Comparison of ENCODE assay signal across 33 cellular contexts in genomic region chr17:9598661-9599060, GRCh38. TPM values are rescaled to one million over a fixed set of nuclear protein-coding genes. Genes with fewer than 3 reads are reported as not detected.
"Had no signal": no experiment of that assay in that cellular context is flagged by ENCODE, and none has a peak within 500 bp of the region (broad histone marks: within the 10 kb centered on the region; RNA-seq: fewer than 3 reads in every experiment).

No MANE protein-coding gene starts in this region.

- DNase-seq: activated B cell treated with CpG ODN at 0.5 μM for 24 hours; activated CD4-positive, alpha-beta T cell treated with anti-CD3 and anti-CD28 coated beads for 48 hours; activated CD4-positive, alpha-beta T cell treated with anti-CD3 and anti-CD28 coated beads, Interleukin-2, amount 50 U/mL, for 1 hour; activated CD4-positive, alpha-beta T cell treated with anti-CD3 and anti-CD28 coated beads, Interleukin-2, amount 50 U/mL, for 48 hours; activated CD8-positive, alpha-beta memory T cell treated with anti-CD3 and anti-CD28 coated beads for 24 hours; activated CD8-positive, alpha-beta T cell treated with anti-CD3 and anti-CD28 coated beads for 36 hours; activated effector memory CD4-positive, alpha-beta T cell treated with Interleukin-2 at 50 U/mL for 16 hours; activated gamma-delta T cell treated with Interleukin-2 at 50 U/mL for 16 hours; activated naive CD4-positive, alpha-beta T cell treated with anti-CD3 and anti-CD28 coated beads, Interleukin-2, amount 50 U/mL, for 16 hours; activated naive CD4-positive, alpha-beta T cell treated with Interleukin-2 at 50 U/mL for 16 hours; activated T-cell treated with anti-CD3 and anti-CD28 coated beads, Interleukin-2, amount 50 U/mL, for 4 hours; amniotic stem cell; anterior cingulate cortex; brain microvascular endothelial cell; central memory CD4-positive, alpha-beta T cell; cerebellar nuclear complex; colonic mucosa; effector CD8-positive, alpha-beta T cell; esophagus squamous epithelium; head of caudate nucleus; T-helper 1 cell; T-helper 17 cell; T1000; WERI-Rb-1 had no signal

- H3K4me1 ChIP-seq: colonic mucosa, esophagus squamous epithelium had no signal

- H3K27ac ChIP-seq: brain microvascular endothelial cell, cardiac muscle cell, colonic mucosa, esophagus squamous epithelium, WERI-Rb-1 had no signal

- H3K4me3 ChIP-seq: cardiac muscle cell, colonic mucosa, esophagus squamous epithelium had no signal

- H3K36me3 ChIP-seq: brain microvascular endothelial cell, cardiac muscle cell, colonic mucosa, esophagus squamous epithelium, WERI-Rb-1 had no signal

- ATAC-seq: activated CD4-positive, CD25-positive, alpha-beta regulatory T cell treated with anti-CD3 and anti-CD28 coated beads, Interleukin-2, amount 50 U/mL, for 24 hours; activated CD8-positive, alpha-beta T cell treated with anti-CD3 and anti-CD28 coated beads for 36 hours; activated T-cell treated with anti-CD3 and anti-CD28 coated beads, Interleukin-2, amount 50 U/mL, for 4 hours; activated T-helper 17 cell treated with anti-CD3 and anti-CD28 coated beads, Interleukin-2, amount 50 U/mL, for 72 hours; T-helper 17 cell had no signal

- H3K27me3 ChIP-seq: brain microvascular endothelial cell, colonic mucosa, esophagus squamous epithelium had no signal

- H3K9me3 ChIP-seq: colonic mucosa, esophagus squamous epithelium had no signal

RNA-seq across cellular contexts. Expression of gene CFAP52, which starts 22.2 kb away (rescaled TPM):
- total RNA-seq: activated B cell treated with CpG ODN at 0.5 μM for 24 hours; activated CD8-positive, alpha-beta T cell treated with anti-CD3 and anti-CD28 coated beads for 36 hours; activated T-cell treated with anti-CD3 and anti-CD28 coated beads, Interleukin-2, amount 50 U/mL, for 4 hours; activated T-helper 17 cell treated with anti-CD3 and anti-CD28 coated beads, Interleukin-2, amount 50 U/mL, for 72 hours; astrocyte; cardiac muscle cell; colonic mucosa; dermis microvascular lymphatic vessel endothelial cell; endothelial cell of umbilical vein; epithelial cell of proximal tubule; esophagus squamous epithelium; T-helper 17 cell had no signal
- polyA plus RNA-seq: endothelial cell of umbilical vein, fibroblast of lung had no signal

RNA-seq across cellular contexts. Expression of gene USP43, which starts 46.7 kb away (rescaled TPM):
- total RNA-seq: endothelial cell of umbilical vein, fibroblast of villous mesenchyme had no signal
